16 cellular contexts compared by ENCODE assay signal in the genomic region with DNA sequence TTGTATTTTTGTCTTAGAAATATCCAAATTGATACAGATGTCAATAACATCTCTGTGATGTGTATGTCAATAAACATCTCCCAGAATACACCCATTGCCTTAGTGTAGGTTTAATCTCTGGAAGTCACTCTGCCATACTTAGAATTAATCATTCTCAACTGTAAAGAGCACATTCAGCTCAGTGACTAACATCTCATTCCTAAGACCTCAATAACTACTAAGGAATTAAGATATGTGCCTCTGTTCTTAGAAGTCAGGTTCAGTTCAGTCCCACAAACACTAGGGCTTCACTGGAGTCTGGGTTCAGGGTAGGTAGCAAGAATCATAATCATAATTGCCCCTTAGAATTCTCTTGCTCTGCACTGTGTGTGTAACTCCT. TPM values are rescaled to one million over a fixed set of nuclear protein-coding genes. Genes with fewer than 3 reads are reported as not detected.
DNase-seq lines count a peak whose midpoint lies in the region; ATAC-seq, FAIRE-seq and TF ChIP-seq lines count a peak whose summit lies in the region.
"Had no signal": no experiment of that assay in that cellular context is flagged by ENCODE, and none has a peak within 500 bp of the region (broad histone marks: within the 10 kb centered on the region; RNA-seq: fewer than 3 reads in every experiment).

No MANE protein-coding gene starts in this region.

- H2AFZ ChIP-seq in IMR-90 (replicated peaks; ENCODE audit: low read length, poor library complexity) (no peak overlapping the region), GM12878 (ENCODE audit: control insufficient read depth, low read depth, low read length) (no peak overlapping the region)

- FAIRE-seq in GM12878 (lab: Jason Lieb, UNC): no peak
- FAIRE-seq in urothelium cell line (lab: Jason Lieb, UNC): no peak
- FAIRE-seq: frontal cortex had no signal

- POLR2A ChIA-PET in IMR-90 (lab: Charles Lee; ENCODE audit: unreplicated experiment): no interaction called here
- POLR2A ChIA-PET in GM12878 (lab: Charles Lee): interaction anchor here (0.6 to 2.3 kb wide), 4 partner anchors 8 to 95 kb away, joined by 3 to 16 read pairs (median 4); no protein-coding TSS in a partner anchor

- no peaks in the 10 kb centered on the region for H3K9me3 ChIP-seq in BLaER1 treated with 17β-estradiol and CSF1 and Interleukin-3, amounts not matched to agents 10 nM and 100 nM (replicated peaks in 1 of 11)
- no peaks in the 10 kb centered on the region for H3K9me3 ChIP-seq in IMR-90 (ENCODE audit: control insufficient read depth, insufficient read depth, low read length)
- no peaks in the 10 kb centered on the region for H3K9me3 ChIP-seq in GM12878 (replicated peaks; ENCODE audit: control insufficient read depth, insufficient read depth, low read length)
- H3K9me3 ChIP-seq in mucosa of descending colon: no peaks in the 10 kb centered on the region
- H3K9me3 ChIP-seq: BLaER1, psoas muscle had no signal

- no peak overlapping the region for H2BK15ac ChIP-seq in IMR-90 (ENCODE audit: low read depth, low read length)

- CTCF ChIA-PET in IMR-90 (lab: Yijun Ruan, JAX) (interaction anchor here (1.0 kb wide), 1 partner anchor 30 kb away, joined by 3 read pairs; no protein-coding TSS in a partner anchor), GM12878 (lab: Yijun Ruan, JAX) (interaction anchor here (1.8 kb wide), 1 partner anchor 49 kb away, joined by 7 read pairs; no protein-coding TSS in a partner anchor)

- peak overlapping the region; percentile 69; the same call in 1 of the 2 replicates for H3K14ac ChIP-seq in IMR-90 (replicated peaks; ENCODE audit: low read depth, low read length)

- H3K9ac ChIP-seq in BLaER1 treated with 17β-estradiol and CSF1 and Interleukin-3, amounts not matched to agents 10 nM and 100 nM: no peak overlapping the region
- H3K9ac ChIP-seq in IMR-90 (ENCODE audit: low read depth, low read length) (no peak overlapping the region), GM12878 (ENCODE audit: control insufficient read depth, insufficient read depth, low read length) (no peak overlapping the region)
- H3K9ac ChIP-seq: BLaER1 had no signal

- peaks cover 33 to 47% (median 40%) of the 10 kb centered on the region in 10 experiments for H3K4me1 ChIP-seq in BLaER1 treated with 17β-estradiol and CSF1 and Interleukin-3, amounts not matched to agents 10 nM and 100 nM
- H3K4me1 ChIP-seq in IMR-90 (ENCODE audit: control insufficient read depth, insufficient read depth, low read length): peaks cover 8% of the 10 kb centered on the region
- peaks cover 13% of the 10 kb centered on the region; the same call in 1 of the 2 replicates for H3K4me1 ChIP-seq in GM12878 (ENCODE audit: control insufficient read depth, insufficient read depth, low read length)
- no peaks in the 10 kb centered on the region for H3K4me1 ChIP-seq in mucosa of descending colon (ENCODE audit: low read depth)

- no peak overlapping the region for H3K23ac ChIP-seq in IMR-90 (ENCODE audit: low read depth, low read length)

- H2BK5ac ChIP-seq in IMR-90 (ENCODE audit: low read depth, low read length, poor library complexity, severe bottlenecking): peak overlapping the region; percentile 65

- H2BK20ac ChIP-seq in IMR-90 (ENCODE audit: low read depth, low read length): no peak overlapping the region

- peaks cover 2% of the 10 kb centered on the region; the same call in 1 of the 2 replicates for H3K9me1 ChIP-seq in IMR-90 (ENCODE audit: insufficient read depth, low read length)

- H3K4ac ChIP-seq in IMR-90 (ENCODE audit: low read depth, low read length): no peak overlapping the region

- H3K79me1 ChIP-seq in IMR-90 (ENCODE audit: low read depth in 1 of 2, low read length in 2 of 2): peaks cover 32 to 54% of the 10 kb centered on the region in 2 experiments

- no peak overlapping the region for H3K4me3 ChIP-seq in BLaER1 treated with 17β-estradiol and CSF1 and Interleukin-3, amounts not matched to agents 10 nM and 100 nM
- H3K4me3 ChIP-seq in IMR-90 (ENCODE audit: insufficient read depth, low read depth, low read length) (no peak overlapping the region), GM12878 (no peak overlapping the region), mucosa of descending colon (no peak overlapping the region)
- H3K4me3 ChIP-seq: BLaER1, psoas muscle had no signal

- no peak for TF ChIP-seq EP300 in GM12878 (IDR thresholded peaks at IDR 0.05; ENCODE audit: borderline replicate concordance in 1 of 2, control insufficient read depth in 1 of 2, low read depth in 2 of 2, low read length in 2 of 2)

- H3K36me3 ChIP-seq in BLaER1 treated with 17β-estradiol and CSF1 and Interleukin-3, amounts not matched to agents 10 nM and 100 nM: peaks cover 40 to 67% (median 51%) of the 10 kb centered on the region in 11 experiments
- H3K36me3 ChIP-seq in IMR-90 (ENCODE audit: control insufficient read depth, insufficient read depth, low read length) (peaks cover 44% of the 10 kb centered on the region), GM12878 (ENCODE audit: control insufficient read depth in 2 of 2, insufficient read depth in 2 of 2, low read length in 1 of 2) (peaks cover 5 to 38% of the 10 kb centered on the region in 2 experiments; a peak in 2 of 4 replicates), mucosa of descending colon (ENCODE audit: low read depth) (no peaks in the 10 kb centered on the region)

- peak overlapping the region in 7 of 11 experiments; percentile 7 to 88 (median 80); a peak in 10 of 22 replicates for H3K27ac ChIP-seq in BLaER1 treated with 17β-estradiol and CSF1 and Interleukin-3, amounts not matched to agents 10 nM and 100 nM
- H3K27ac ChIP-seq in IMR-90 (ENCODE audit: insufficient read depth, low read length) (no peak overlapping the region), GM12878 (ENCODE audit: control insufficient read depth, insufficient read depth) (no peak overlapping the region; the same call in 1 of the 2 replicates)
- H3K27ac ChIP-seq: psoas muscle had no signal

- H3K79me2 ChIP-seq in GM12878 (ENCODE audit: control insufficient read depth, insufficient read depth, low read length): peaks cover 23% of the 10 kb centered on the region

- in situ Hi-C loops in IMR-90 (cut with MboI; ENCODE audit: low sequenced_read_pairs): no loop called here
- in situ Hi-C loops in GM12878 (cut with MboI): no loop called here

- ATAC-seq in IMR-90 (ENCODE audit: low read depth): peak; percentile 63
- ATAC-seq in GM12878: no peak
- peak; percentile 72 for ATAC-seq in mucosa of descending colon
- no peak for ATAC-seq in HG02970 (IDR thresholded peaks at IDR 0.05; ENCODE audit: low FRiP score, unreplicated experiment)
- ATAC-seq: psoas muscle had no signal

- no peak overlapping the region for H4K5ac ChIP-seq in IMR-90 (ENCODE audit: low read depth, low read length)

- no peak for TF ChIP-seq POLR2A in IMR-90 (IDR thresholded peaks at IDR 0.05; ENCODE audit: low read depth, low read length)
- TF ChIP-seq POLR2A in GM12878 (IDR thresholded peaks at IDR 0.05; ENCODE audit: low read depth, low read length): no peak

- H2BK120ac ChIP-seq in IMR-90 (ENCODE audit: low read depth, low read length): no peak overlapping the region

- BruUV-seq in IMR-90 (replicated peaks; lab: Mats Ljungman, UMichigan) (no TSS peak), GM12878 (replicated peaks; lab: Mats Ljungman, UMichigan) (TSS peak; percentile 8)

- no peak overlapping the region for H2AK9ac ChIP-seq in IMR-90 (replicated peaks; ENCODE audit: low read depth, low read length, poor library complexity)

- TF ChIP-seq CTCF in IMR-90 (conservative IDR thresholded peaks at IDR 0.05; ENCODE audit: low read depth, low read length) (no peak), GM12878 (IDR thresholded peaks at IDR 0.05 in 2 of 3, conservative IDR thresholded peaks at IDR 0.05 in 1 of 3; ENCODE audit: control insufficient read depth in 2 of 3, extremely low read depth in 1 of 3, insufficient read depth in 1 of 3, low read depth in 3 of 3, low read length in 3 of 3) (no peak), mucosa of descending colon (IDR thresholded peaks at IDR 0.05) (no peak)

- H4K20me1 ChIP-seq in BLaER1 treated with 17β-estradiol and CSF1 and Interleukin-3, amounts not matched to agents 10 nM and 100 nM: peaks cover 0 to 7% (median 0%) of the 10 kb centered on the region in 11 experiments; a peak in 6 of 22 replicates
- H4K20me1 ChIP-seq in IMR-90 (ENCODE audit: insufficient read depth, low read length) (peaks cover 24% of the 10 kb centered on the region), GM12878 (ENCODE audit: control insufficient read depth, insufficient read depth) (no peaks in the 10 kb centered on the region)

- no peak overlapping the region for H4K91ac ChIP-seq in IMR-90 (ENCODE audit: insufficient read depth, low read depth, low read length)

- intact Hi-C loops in IMR-90 (cut with micrococcal nuclease): no loop called here
- intact Hi-C loops in GM12878 (cut with micrococcal nuclease; ENCODE audit: unreplicated experiment): no loop called here
- intact Hi-C loops in mucosa of descending colon (cut with DNase I, micrococcal nuclease): no loop called here

- peak overlapping the region; percentile 7; the same call in 1 of the 2 replicates for H3K18ac ChIP-seq in IMR-90 (ENCODE audit: low read depth, low read length)

- SMC1A ChIA-PET in GM12878 (lab: Charles Lee; ENCODE audit: uncharacterized antibody, unreplicated experiment): interaction anchor here (0.7 to 5.2 kb wide), 10 partner anchors 9 to 147 kb away, joined by 3 to 46 read pairs (median 6); no protein-coding TSS in a partner anchor

- no peaks in the 10 kb centered on the region for H3K27me3 ChIP-seq in BLaER1 treated with 17β-estradiol and CSF1 and Interleukin-3, amounts not matched to agents 10 nM and 100 nM
- no peaks in the 10 kb centered on the region for H3K27me3 ChIP-seq in IMR-90 (ENCODE audit: control insufficient read depth, insufficient read depth, low read length)
- H3K27me3 ChIP-seq in GM12878 (replicated peaks in 1 of 2; ENCODE audit: control insufficient read depth in 2 of 2, insufficient read depth in 2 of 2, low read length in 1 of 2): no peaks in the 10 kb centered on the region
- H3K27me3 ChIP-seq: BLaER1 had no signal

- H3K4me2 ChIP-seq in BLaER1 treated with 17β-estradiol and CSF1 and Interleukin-3, amounts not matched to agents 10 nM and 100 nM: peak overlapping the region in 6 of 11 experiments; percentile 69 to 88 (median 82); a peak in 6 of 22 replicates
- H3K4me2 ChIP-seq in IMR-90 (ENCODE audit: low read depth, low read length): no peak overlapping the region
- H3K4me2 ChIP-seq in GM12878 (ENCODE audit: control insufficient read depth, insufficient read depth): no peak overlapping the region

- DNase-seq in IMR-90 (peak; percentile 61), GM12878 (ENCODE audit: low read depth, low spot score) (no peak), mucosa of descending colon (no peak), OCI-M2 (lab: John Stamatoyannopoulos, UW; ENCODE audit: unreplicated experiment) (no peak), urothelium cell line (ENCODE audit: low spot score) (no peak), NCI-H2029 (lab: John Stamatoyannopoulos, UW) (no peak)
- DNase-seq: activated CD4-positive, alpha-beta T cell treated with anti-CD3 and anti-CD28 coated beads for 48 hours; DMS79; effector CD4-positive, alpha-beta T cell; NCI-H1417; NCI-H345; psoas muscle had no signal

- no peak overlapping the region for H2AK5ac ChIP-seq in IMR-90 (ENCODE audit: low read depth, low read length)

- RAD21 ChIA-PET in GM12878 (lab: Charles Lee; ENCODE audit: unreplicated experiment): interaction anchor here (0.6 to 4.1 kb wide), 6 partner anchors 9 to 118 kb away, joined by 3 to 24 read pairs (median 5); no protein-coding TSS in a partner anchor

- no peak overlapping the region for H4K8ac ChIP-seq in IMR-90 (ENCODE audit: low read depth in 2 of 2, low read length in 2 of 2)

- dilution Hi-C loops in IMR-90 (cut with HindIII; ENCODE audit: low sequenced_read_pairs, unreplicated experiment): no loop called here

- H3K56ac ChIP-seq in IMR-90 (ENCODE audit: extremely low read depth, insufficient read depth, low read length): no peak overlapping the region

- no peak for TF ChIP-seq RAD21 in IMR-90 (IDR thresholded peaks at IDR 0.05; ENCODE audit: low read length)
- no peak for TF ChIP-seq RAD21 in GM12878 (IDR thresholded peaks at IDR 0.05; ENCODE audit: insufficient read depth, low read depth, low read length)

RNA-seq across cellular contexts. Expression of gene UGCG, which starts 31.7 kb away (rescaled TPM):
- total RNA-seq in IMR-90 (2012; rRNA removed) (104 and 234 TPM in 2 replicates), GM12878 (2014; rRNA removed) (54.3 and 65.1 TPM in 2 replicates), GM12878 (2014; rRNA removed; fragmentation: Illumina TruSeq; extraction: Trizol) (58.3 and 59.5 TPM in 2 replicates), GM12878 (2021) (47.7 and 49.7 TPM in 2 replicates), mucosa of descending colon (10 to 100 TPM; 36.5 to 48.2 (median 39.8) TPM)
- polyA plus RNA-seq in IMR-90 (2012; rRNA removed) (70.8 and 84.2 TPM in 2 replicates), GM12878 (2011; rRNA removed) (96.6 and 143 TPM in 2 replicates), GM12878 (2014; fragmentation: Illumina TruSeq; extraction: Trizol) (35.0 and 42.8 TPM in 2 replicates), GM12878 (2014; fragmentation: Nextera tagmentation; extraction: Ambion mirVana) (10 to 100 TPM; 48.0 to 62.1 TPM), GM12878 (2014; rRNA removed) (33.5 and 42.8 TPM in 2 replicates), GM12878 (2016; fragmentation: Nextera tagmentation; extraction: Ambion mirVana) (10 to 100 TPM; 21.7 to 30.5 TPM)
- 24.9 and 26.2 TPM in 2 replicates for polyA plus RNA-seq in IMR-90 (2012; cell fraction: cytosol; rRNA removed)
- polyA plus RNA-seq in IMR-90 (2012; cell fraction: nucleus; rRNA removed; ENCODE audit: low replicate concordance): 14.6 and 101 TPM in 2 replicates
- total RNA-seq in GM12878 (2013; cell fraction: nucleolus; rRNA removed): 287 and 299 TPM in 2 replicates
- 20.1 TPM for polyA plus RNA-seq in GM12878 (2011; ENCODE audit: low read depth)
- polyA plus RNA-seq in GM12878 (2011; cell fraction: cytosol; rRNA removed): 28.8 and 33.4 TPM in 2 replicates
- polyA plus RNA-seq in GM12878 (2011; cell fraction: nucleus; rRNA removed): 44.7 and 51.1 TPM in 2 replicates
- polyA plus RNA-seq in GM12878 (2012): 30.8 and 42.3 TPM in 2 replicates
- polyA minus RNA-seq in GM12878 (2011; rRNA and poly(A)+ RNA removed): 63.0 and 82.2 TPM in 2 replicates
- 46.4 and 57.0 TPM in 2 replicates for polyA minus RNA-seq in GM12878 (2011; cell fraction: cytosol; rRNA and poly(A)+ RNA removed)
- 54.2 and 77.7 TPM in 2 replicates for polyA minus RNA-seq in GM12878 (2011; cell fraction: nucleus; rRNA and poly(A)+ RNA removed)

Comparison
In these comparisons a context has a peak if more than half of its experiments do, and no peak if none do; other contexts are left out.
1. H3K27ac ChIP-seq: peak in BLaER1 treated with 17β-estradiol and CSF1 and Interleukin-3, amounts not matched to agents 10 nM and 100 nM (7 of 11); none in IMR-90 (single experiment) and GM12878 (single experiment).
2. H3K4me2 ChIP-seq: peak in BLaER1 treated with 17β-estradiol and CSF1 and Interleukin-3, amounts not matched to agents 10 nM and 100 nM (6 of 11); none in IMR-90 (single experiment) and GM12878 (single experiment).
3. ATAC-seq: peak in IMR-90 (single experiment) and mucosa of descending colon (single experiment); none in GM12878 (single experiment) and HG02970 (single experiment).